Comparison of ENCODE assay signal across 8 cellular contexts in genomic region chr5:65213921-65214525, GRCh38.
DNase-seq lines count a peak whose midpoint lies in the region; ATAC-seq and TF ChIP-seq lines count a peak whose summit lies in the region.

No MANE protein-coding gene starts in this region.

- no peak overlapping the region for H3K18ac ChIP-seq in trophoblast cell (ENCODE audit: low read length)

- H3K4me1 ChIP-seq in trophoblast cell (ENCODE audit: control insufficient read depth in 1 of 2, insufficient read depth in 2 of 2, low read length in 2 of 2): no peaks in the 10 kb centered on the region

- H3K4me1 Mint-ChIP-seq in endothelial cell (ENCODE audit: unreplicated experiment): no peaks in the 10 kb centered on the region
- H3K4me1 Mint-ChIP-seq in activated CD8-positive, alpha-beta memory T cell treated with anti-CD3 and anti-CD28 coated beads, Interleukin-2, amount 10 ng/mL, durations not matched to agents 7 days and 5 days: no peaks in the 10 kb centered on the region

- peaks cover 1% of the 10 kb centered on the region for H3K79me1 ChIP-seq in trophoblast cell (ENCODE audit: low read length)

- H3K4me3 ChIP-seq in trophoblast cell (ENCODE audit: low read depth, low read length): no peak overlapping the region

- H3K27ac Mint-ChIP-seq in endothelial cell (ENCODE audit: unreplicated experiment): no peak overlapping the region
- no peak overlapping the region for H3K27ac Mint-ChIP-seq in activated CD8-positive, alpha-beta memory T cell treated with anti-CD3 and anti-CD28 coated beads, Interleukin-2, amount 10 ng/mL, durations not matched to agents 7 days and 5 days

- no peak overlapping the region for H3K14ac ChIP-seq in trophoblast cell (ENCODE audit: low read length)

- no peak overlapping the region for H3K27ac ChIP-seq in trophoblast cell (ENCODE audit: low read depth, low read length)

- TF ChIP-seq CTCF in GM12874 (IDR thresholded peaks at IDR 0.05; ENCODE audit: insufficient read depth, low read depth, low read length): 0 out of 2 replicates have a peak, but pooled peaks have one; percentile 13
- TF ChIP-seq CTCF in endothelial cell (IDR thresholded peaks at IDR 0.05; ENCODE audit: unreplicated experiment): peak; percentile 70

- no peak overlapping the region for H4K91ac ChIP-seq in trophoblast cell (ENCODE audit: low read depth, low read length)

- H2AK5ac ChIP-seq in trophoblast cell (ENCODE audit: low read length): no peak overlapping the region

- H3K23ac ChIP-seq in trophoblast cell (ENCODE audit: low read length): no peak overlapping the region

- no CpG with 5 or more reads among the region's 6 CpGs for WGBS in trophoblast cell (ENCODE audit: extremely low coverage, insufficient coverage, insufficient read length)

- no peak overlapping the region for H3K4ac ChIP-seq in trophoblast cell (ENCODE audit: low read depth, low read length)

- no peak overlapping the region for H3K4me2 ChIP-seq in trophoblast cell (ENCODE audit: low read length)

- CTCF ChIA-PET in activated CD8-positive, alpha-beta memory T cell treated with anti-CD3 and anti-CD28 coated beads, Interleukin-2, amount 10 ng/mL, durations not matched to agents 7 days and 5 days (lab: Charles Lee): interaction anchor here (0.9 kb wide), 1 partner anchor 270 kb away, joined by 3 read pairs; no protein-coding TSS in a partner anchor

- no peak for ATAC-seq in activated CD8-positive, alpha-beta memory T cell treated with anti-CD3 and anti-CD28 coated beads, Interleukin-2, amount 10 ng/mL, durations not matched to agents 7 days and 5 days
- no peak for ATAC-seq in stimulated activated naive CD8-positive, alpha-beta T cell treated with anti-CD3 and anti-CD28 coated beads, Interleukin-15, Interleukin-2, amounts not matched to agents 100 U/mL and 50 U/mL, for 24 hours
- no peak for ATAC-seq in HG03097 (IDR thresholded peaks at IDR 0.05; ENCODE audit: low FRiP score, unreplicated experiment)

- H3K36me3 Mint-ChIP-seq in endothelial cell (ENCODE audit: low read depth, unreplicated experiment): peaks cover 19% of the 10 kb centered on the region
- no peaks in the 10 kb centered on the region for H3K36me3 Mint-ChIP-seq in activated CD8-positive, alpha-beta memory T cell treated with anti-CD3 and anti-CD28 coated beads, Interleukin-2, amount 10 ng/mL, durations not matched to agents 7 days and 5 days

- H2BK120ac ChIP-seq in trophoblast cell (ENCODE audit: insufficient read depth, low read length, poor library complexity): no peak overlapping the region

- H4K8ac ChIP-seq in trophoblast cell (ENCODE audit: low read depth, low read length): no peak overlapping the region

- H2BK12ac ChIP-seq in trophoblast cell (ENCODE audit: low read length): no peak overlapping the region

- no peak overlapping the region for H4K12ac ChIP-seq in trophoblast cell (ENCODE audit: low read depth, low read length)

- DNase-seq in NCI-H2227 (lab: John Stamatoyannopoulos, UW; ENCODE audit: unreplicated experiment): peak; percentile 23
- DNase-seq in endothelial cell (ENCODE audit: low spot score): peak; percentile 19
- peak; percentile 3 to 67 for DNase-seq in trophoblast cell
- DNase-seq in NCI-H774 (lab: John Stamatoyannopoulos, UW): no peak
- no peak for DNase-seq in activated CD8-positive, alpha-beta memory T cell treated with anti-CD3 and anti-CD28 coated beads, Interleukin-2, amount 10 ng/mL, durations not matched to agents 7 days and 5 days
- DNase-seq in stimulated activated naive CD8-positive, alpha-beta T cell treated with anti-CD3 and anti-CD28 coated beads, Interleukin-15, Interleukin-2, amounts not matched to agents 100 U/mL and 50 U/mL, for 24 hours: no peak

- peaks cover 13 to 21% of the 10 kb centered on the region in 2 experiments for H3K36me3 ChIP-seq in trophoblast cell (ENCODE audit: control insufficient read depth in 1 of 2, insufficient read depth in 2 of 2, low read length in 2 of 2)

- H3K79me2 ChIP-seq in trophoblast cell (ENCODE audit: control insufficient read depth, insufficient read depth, low read length, poor library complexity): no peaks in the 10 kb centered on the region

- no peak overlapping the region for H3K9ac ChIP-seq in trophoblast cell (ENCODE audit: low read length)

- no peaks in the 10 kb centered on the region for H3K27me3 Mint-ChIP-seq in endothelial cell (ENCODE audit: unreplicated experiment)
- peaks cover 2% of the 10 kb centered on the region for H3K27me3 Mint-ChIP-seq in activated CD8-positive, alpha-beta memory T cell treated with anti-CD3 and anti-CD28 coated beads, Interleukin-2, amount 10 ng/mL, durations not matched to agents 7 days and 5 days

- H3K9me3 ChIP-seq in trophoblast cell (ENCODE audit: insufficient read depth, low read depth, low read length): no peaks in the 10 kb centered on the region

- H2BK5ac ChIP-seq in trophoblast cell (ENCODE audit: low read depth, low read length, poor library complexity): no peak overlapping the region

- no peak overlapping the region for H2AFZ ChIP-seq in trophoblast cell (ENCODE audit: insufficient read depth, low read length, poor library complexity)

- no peak overlapping the region for H3K4me3 Mint-ChIP-seq in endothelial cell (ENCODE audit: unreplicated experiment)
- no peak overlapping the region for H3K4me3 Mint-ChIP-seq in activated CD8-positive, alpha-beta memory T cell treated with anti-CD3 and anti-CD28 coated beads, Interleukin-2, amount 10 ng/mL, durations not matched to agents 7 days and 5 days

- H3K9me3 Mint-ChIP-seq in endothelial cell (ENCODE audit: unreplicated experiment): no peaks in the 10 kb centered on the region
- no peaks in the 10 kb centered on the region for H3K9me3 Mint-ChIP-seq in activated CD8-positive, alpha-beta memory T cell treated with anti-CD3 and anti-CD28 coated beads, Interleukin-2, amount 10 ng/mL, durations not matched to agents 7 days and 5 days (ENCODE audit: low read depth)

- no peaks in the 10 kb centered on the region for H3K27me3 ChIP-seq in trophoblast cell (ENCODE audit: insufficient read depth, low read length)

Comparison
In these comparisons a context has a peak if more than half of its experiments do, and no peak if none do; other contexts are left out.
1. DNase-seq: peak in NCI-H2227 (single experiment), endothelial cell (single experiment) and trophoblast cell (2 of 2); none in NCI-H774 (single experiment), activated CD8-positive, alpha-beta memory T cell treated with anti-CD3 and anti-CD28 coated beads, Interleukin-2, amount 10 ng/mL, durations not matched to agents 7 days and 5 days (single experiment) and stimulated activated naive CD8-positive, alpha-beta T cell treated with anti-CD3 and anti-CD28 coated beads, Interleukin-15, Interleukin-2, amounts not matched to agents 100 U/mL and 50 U/mL, for 24 hours (single experiment).